1 cellular context compared by ENCODE assay signal in genomic region chr2:10157293-10157692, GRCh38.
TF ChIP-seq lines count a peak whose summit lies in the region.

No MANE protein-coding gene starts in this region.

TF ChIP-seq in IMR-90, 13 proteins besides CTCF, POLR2A, EP300 and RAD21:
- TF ChIP-seq NFE2L2 (IDR thresholded peaks at IDR 0.05; ENCODE audit: low read depth, low read length) (no peak), MXI1 (IDR thresholded peaks at IDR 0.05; ENCODE audit: borderline replicate concordance, low read depth, low read length) (no peak), CHD1 (IDR thresholded peaks at IDR 0.05; ENCODE audit: low read depth, low read length) (no peak), MAZ (IDR thresholded peaks at IDR 0.05; ENCODE audit: borderline replicate concordance, low read depth, low read length) (no peak), FOS (IDR thresholded peaks at IDR 0.05; ENCODE audit: low read depth, low read length) (no peak), RCOR1 (IDR thresholded peaks at IDR 0.05; ENCODE audit: insufficient replicate concordance, low read length) (no peak), CEBPB (IDR thresholded peaks at IDR 0.05; ENCODE audit: low read depth, low read length) (no peak), MAFK (IDR thresholded peaks at IDR 0.05; ENCODE audit: low read depth, low read length) (no peak), SMC3 (IDR thresholded peaks at IDR 0.05; ENCODE audit: low read depth, low read length) (no peak), BHLHE40 (IDR thresholded peaks at IDR 0.05; ENCODE audit: low read depth, low read length) (no peak), RFX5 (IDR thresholded peaks at IDR 0.05; ENCODE audit: low read depth, low read length) (no peak)
- TF ChIP-seq, protein P1, sequence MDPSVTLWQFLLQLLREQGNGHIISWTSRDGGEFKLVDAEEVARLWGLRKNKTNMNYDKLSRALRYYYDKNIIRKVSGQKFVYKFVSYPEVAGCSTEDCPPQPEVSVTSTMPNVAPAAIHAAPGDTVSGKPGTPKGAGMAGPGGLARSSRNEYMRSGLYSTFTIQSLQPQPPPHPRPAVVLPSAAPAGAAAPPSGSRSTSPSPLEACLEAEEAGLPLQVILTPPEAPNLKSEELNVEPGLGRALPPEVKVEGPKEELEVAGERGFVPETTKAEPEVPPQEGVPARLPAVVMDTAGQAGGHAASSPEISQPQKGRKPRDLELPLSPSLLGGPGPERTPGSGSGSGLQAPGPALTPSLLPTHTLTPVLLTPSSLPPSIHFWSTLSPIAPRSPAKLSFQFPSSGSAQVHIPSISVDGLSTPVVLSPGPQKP (IDR thresholded peaks at IDR 0.05; ENCODE audit: borderline replicate concordance, low read depth, low read length): no peak
- TF ChIP-seq, protein P2, sequence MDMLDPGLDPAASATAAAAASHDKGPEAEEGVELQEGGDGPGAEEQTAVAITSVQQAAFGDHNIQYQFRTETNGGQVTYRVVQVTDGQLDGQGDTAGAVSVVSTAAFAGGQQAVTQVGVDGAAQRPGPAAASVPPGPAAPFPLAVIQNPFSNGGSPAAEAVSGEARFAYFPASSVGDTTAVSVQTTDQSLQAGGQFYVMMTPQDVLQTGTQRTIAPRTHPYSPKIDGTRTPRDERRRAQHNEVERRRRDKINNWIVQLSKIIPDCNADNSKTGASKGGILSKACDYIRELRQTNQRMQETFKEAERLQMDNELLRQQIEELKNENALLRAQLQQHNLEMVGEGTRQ (IDR thresholded peaks at IDR 0.05; ENCODE audit: low read depth, low read length): no peak
